In genomic region chr7:100171087-100171681, GRCh38 we compare ENCODE assay signal across 6 cellular contexts. TPM values are rescaled to one million over a fixed set of nuclear protein-coding genes. Genes with fewer than 3 reads are reported as not detected.
DNase-seq lines count a peak whose midpoint lies in the region; ATAC-seq, FAIRE-seq and TF ChIP-seq lines count a peak whose summit lies in the region.

No MANE protein-coding gene starts in this region.

- H4K20me1 ChIP-seq in GM12878 (ENCODE audit: control insufficient read depth, insufficient read depth): no peaks in the 10 kb centered on the region

- H3K36me3 ChIP-seq in GM12878 (ENCODE audit: control insufficient read depth in 2 of 2, insufficient read depth in 2 of 2, low read length in 1 of 2): no peaks in the 10 kb centered on the region

- peaks cover 64% of the 10 kb centered on the region for H3K4me1 Mint-ChIP-seq in nephron progenitor cell

- RAD21 ChIA-PET in GM12878 (lab: Charles Lee; ENCODE audit: unreplicated experiment): interaction anchor here (1.5 kb wide), 1 partner anchor 40 kb away, joined by 5 read pairs; no protein-coding TSS in a partner anchor

- no peak for TF ChIP-seq EP300 in GM12878 (IDR thresholded peaks at IDR 0.05; ENCODE audit: borderline replicate concordance in 1 of 2, control insufficient read depth in 1 of 2, low read depth in 2 of 2, low read length in 2 of 2)

- peak overlapping the region; percentile 39; the same call in 1 of the 2 replicates for H3K4me3 ChIP-seq in GM12878

- no TSS peak for BruUV-seq in GM12878 (replicated peaks; lab: Mats Ljungman, UMichigan)

- H3K27ac Mint-ChIP-seq in nephron progenitor cell: no peak overlapping the region

- peak overlapping the region; percentile 78 for H3K4me3 Mint-ChIP-seq in nephron progenitor cell

- no peaks in the 10 kb centered on the region for H3K9me3 ChIP-seq in GM12878 (replicated peaks; ENCODE audit: control insufficient read depth, insufficient read depth, low read length)

- H3K27me3 Mint-ChIP-seq in nephron progenitor cell (ENCODE audit: low read depth, poor library complexity): peaks cover 55% of the 10 kb centered on the region

- peak; percentile 50 for ATAC-seq in GM12878
- ATAC-seq in HG03135 (IDR thresholded peaks at IDR 0.05; ENCODE audit: unreplicated experiment): no peak
- no peak for ATAC-seq in HG02678 (IDR thresholded peaks at IDR 0.05; ENCODE audit: unreplicated experiment)

- TF ChIP-seq POLR2A in GM12878 (IDR thresholded peaks at IDR 0.05; ENCODE audit: low read depth, low read length): no peak

- peak overlapping the region; percentile 26 for H2AFZ ChIP-seq in GM12878 (ENCODE audit: control insufficient read depth, low read depth, low read length)

- intact Hi-C loops in GM12878 (cut with micrococcal nuclease; ENCODE audit: unreplicated experiment): no loop called here

- POLR2A ChIA-PET in GM12878 (lab: Charles Lee): interaction anchor here (0.5 to 0.9 kb wide), 4 partner anchors 14 to 90 kb away, joined by 3 to 5 read pairs (median 3); no protein-coding TSS in a partner anchor

- no peak for TF ChIP-seq RAD21 in GM12878 (IDR thresholded peaks at IDR 0.05; ENCODE audit: insufficient read depth, low read depth, low read length)

- no peak overlapping the region for H3K27ac ChIP-seq in GM12878 (ENCODE audit: control insufficient read depth, insufficient read depth)

- no peaks in the 10 kb centered on the region for H3K79me2 ChIP-seq in GM12878 (ENCODE audit: control insufficient read depth, insufficient read depth, low read length)

- peaks cover 33% of the 10 kb centered on the region for H3K36me3 Mint-ChIP-seq in nephron progenitor cell (ENCODE audit: low read depth)

- no peak overlapping the region for H3K9ac ChIP-seq in GM12878 (ENCODE audit: control insufficient read depth, insufficient read depth, low read length)

- peaks cover 49% of the 10 kb centered on the region for H3K4me1 ChIP-seq in GM12878 (ENCODE audit: control insufficient read depth, insufficient read depth, low read length)

- WGBS in GM12878 (ENCODE audit: insufficient coverage, insufficient replicate concordance, low lambda C conversion rate, missing lambda C conversion rate): 9% methylated on average over 22 of the region's 61 CpGs

- in situ Hi-C loops in GM12878 (cut with MboI): no loop called here

- DNase-seq in GM20000 (ENCODE audit: low spot score) (peak; percentile 71), GM12878 (ENCODE audit: low read depth, low spot score) (no peak), nephron progenitor cell (peak; percentile 69), Ammon's horn (ENCODE audit: low spot score) (no peak)

- peaks cover 4 to 6% of the 10 kb centered on the region in 2 experiments; a peak in 3 of 4 replicates for H3K27me3 ChIP-seq in GM12878 (replicated peaks in 1 of 2; ENCODE audit: control insufficient read depth in 2 of 2, insufficient read depth in 2 of 2, low read length in 1 of 2)

- peak overlapping the region; percentile 72 for H3K4me2 ChIP-seq in GM12878 (ENCODE audit: control insufficient read depth, insufficient read depth)

- H3K9me3 Mint-ChIP-seq in nephron progenitor cell: no peaks in the 10 kb centered on the region

- SMC1A ChIA-PET in GM12878 (lab: Charles Lee; ENCODE audit: uncharacterized antibody, unreplicated experiment): interaction anchor here (1.1 kb wide), 1 partner anchor 10 kb away, joined by 3 read pairs; no protein-coding TSS in a partner anchor

- no peak for FAIRE-seq in GM12878 (lab: Jason Lieb, UNC)

- CTCF ChIA-PET in GM12878 (lab: Yijun Ruan, JAX): interaction anchor here (1.2 kb wide), 1 partner anchor 19 kb away, joined by 4 read pairs; no protein-coding TSS in a partner anchor

- TF ChIP-seq CTCF in GM20000 (IDR thresholded peaks at IDR 0.05; ENCODE audit: extremely low read depth, missing control alignments) (no peak), GM12878 (IDR thresholded peaks at IDR 0.05 in 2 of 3, conservative IDR thresholded peaks at IDR 0.05 in 1 of 3; ENCODE audit: control insufficient read depth in 2 of 3, extremely low read depth in 1 of 3, insufficient read depth in 1 of 3, low read depth in 3 of 3, low read length in 3 of 3) (no peak), nephron progenitor cell (IDR thresholded peaks at IDR 0.05) (no peak)

RNA-seq across cellular contexts. Expression of gene GAL3ST4, which starts 2.8 kb away (rescaled TPM):
- total RNA-seq in GM12878 (2013; cell fraction: nucleolus; rRNA removed): 1.4 and 2.9 TPM in 2 replicates
- total RNA-seq in GM12878 (2014; rRNA removed) (0.98 and 1.1 TPM in 2 replicates), GM12878 (2014; rRNA removed; fragmentation: Illumina TruSeq; extraction: Trizol) (0.83 and 1.1 TPM in 2 replicates), GM12878 (2021) (1.3 and 2.0 TPM in 2 replicates)
- 1.2 TPM for polyA plus RNA-seq in GM12878 (2011; ENCODE audit: low read depth)
- polyA plus RNA-seq in GM12878 (2011; rRNA removed) (0.66 and 1.2 TPM in 2 replicates), GM12878 (2014; fragmentation: Illumina TruSeq; extraction: Trizol) (1.6 and 2.3 TPM in 2 replicates), GM12878 (2014; fragmentation: Nextera tagmentation; extraction: Ambion mirVana) (under 1 TPM; 0.29 to 0.55 TPM), GM12878 (2014; rRNA removed) (2.8 TPM in 2 replicates), GM12878 (2016; fragmentation: Nextera tagmentation; extraction: Ambion mirVana) (1 to 10 TPM; 4.9 to 6.1 TPM)
- 1.6 and 2.1 TPM in 2 replicates for polyA plus RNA-seq in GM12878 (2011; cell fraction: cytosol; rRNA removed)
- 2.6 and 2.7 TPM in 2 replicates for polyA plus RNA-seq in GM12878 (2011; cell fraction: nucleus; rRNA removed)
- polyA plus RNA-seq in GM12878 (2012): 2.2 and 2.5 TPM in 2 replicates
- 0.88 and 1.3 TPM in 2 replicates for polyA minus RNA-seq in GM12878 (2011; rRNA and poly(A)+ RNA removed)
- 0.73 and 1.5 TPM in 2 replicates for polyA minus RNA-seq in GM12878 (2011; cell fraction: cytosol; rRNA and poly(A)+ RNA removed)
- polyA minus RNA-seq in GM12878 (2011; cell fraction: nucleus; rRNA and poly(A)+ RNA removed): 0.36 and 0.67 TPM in 2 replicates

RNA-seq across cellular contexts. Expression of gene GPC2, which starts 6.0 kb away (rescaled TPM):
- total RNA-seq in GM12878 (2013; cell fraction: nucleolus; rRNA removed): 4.9 and 6.6 TPM in 2 replicates
- total RNA-seq in GM12878 (2014; rRNA removed) (3.0 and 3.9 TPM in 2 replicates), GM12878 (2014; rRNA removed; fragmentation: Illumina TruSeq; extraction: Trizol) (0.85 and 0.92 TPM in 2 replicates), GM12878 (2021) (3.9 and 5.1 TPM in 2 replicates)
- 1.6 TPM for polyA plus RNA-seq in GM12878 (2011; ENCODE audit: low read depth)
- polyA plus RNA-seq in GM12878 (2011; rRNA removed) (0.45 and 0.65 TPM in 2 replicates), GM12878 (2014; fragmentation: Illumina TruSeq; extraction: Trizol) (0.24 and 0.98 TPM in 2 replicates), GM12878 (2014; fragmentation: Nextera tagmentation; extraction: Ambion mirVana) (under 1 TPM; 0.19 to 0.24 TPM), GM12878 (2014; rRNA removed) (4.3 and 6.3 TPM in 2 replicates), GM12878 (2016; fragmentation: Nextera tagmentation; extraction: Ambion mirVana) (under 1 TPM; 0.48 to 0.68 TPM)
- polyA plus RNA-seq in GM12878 (2011; cell fraction: cytosol; rRNA removed): 1.0 and 1.7 TPM in 2 replicates
- 4.8 and 5.6 TPM in 2 replicates for polyA plus RNA-seq in GM12878 (2011; cell fraction: nucleus; rRNA removed)
- 1.3 and 1.4 TPM in 2 replicates for polyA plus RNA-seq in GM12878 (2012)
- polyA minus RNA-seq in GM12878 (2011; rRNA and poly(A)+ RNA removed): 0.22 and 1.0 TPM in 2 replicates
- polyA minus RNA-seq in GM12878 (2011; cell fraction: cytosol; rRNA and poly(A)+ RNA removed): 0.83 and 1.7 TPM in 2 replicates
- 2.4 and 3.5 TPM in 2 replicates for polyA minus RNA-seq in GM12878 (2011; cell fraction: nucleus; rRNA and poly(A)+ RNA removed)

RNA-seq across cellular contexts. Expression of gene STAG3, which starts 6.5 kb away (rescaled TPM):
- total RNA-seq in GM12878 (2013; cell fraction: nucleolus; rRNA removed): 33.8 and 37.8 TPM in 2 replicates
- total RNA-seq in GM12878 (2014; rRNA removed) (101 and 122 TPM in 2 replicates), GM12878 (2014; rRNA removed; fragmentation: Illumina TruSeq; extraction: Trizol) (123 and 133 TPM in 2 replicates), GM12878 (2021) (78.7 and 81.7 TPM in 2 replicates)
- polyA plus RNA-seq in GM12878 (2011; ENCODE audit: low read depth): 221 TPM
- polyA plus RNA-seq in GM12878 (2011; rRNA removed) (73.0 and 90.4 TPM in 2 replicates), GM12878 (2014; fragmentation: Illumina TruSeq; extraction: Trizol) (178 and 192 TPM in 2 replicates), GM12878 (2014; fragmentation: Nextera tagmentation; extraction: Ambion mirVana) (100 to 1,000 TPM; 281 to 306 TPM), GM12878 (2014; rRNA removed) (112 and 153 TPM in 2 replicates), GM12878 (2016; fragmentation: Nextera tagmentation; extraction: Ambion mirVana) (100 to 1,000 TPM; 112 to 116 TPM)
- polyA plus RNA-seq in GM12878 (2011; cell fraction: cytosol; rRNA removed): 47.6 and 55.0 TPM in 2 replicates
- polyA plus RNA-seq in GM12878 (2011; cell fraction: nucleus; rRNA removed): 22.6 and 31.0 TPM in 2 replicates
- polyA plus RNA-seq in GM12878 (2012): 158 and 173 TPM in 2 replicates
- 14.5 and 19.5 TPM in 2 replicates for polyA minus RNA-seq in GM12878 (2011; rRNA and poly(A)+ RNA removed)
- 5.3 and 6.7 TPM in 2 replicates for polyA minus RNA-seq in GM12878 (2011; cell fraction: cytosol; rRNA and poly(A)+ RNA removed)
- 12.2 and 15.6 TPM in 2 replicates for polyA minus RNA-seq in GM12878 (2011; cell fraction: nucleus; rRNA and poly(A)+ RNA removed)

RNA-seq across cellular contexts. Expression of gene TRAPPC14, which starts 12.7 kb away (rescaled TPM):
- total RNA-seq in GM12878 (2013; cell fraction: nucleolus; rRNA removed): 15.4 and 27.3 TPM in 2 replicates
- total RNA-seq in GM12878 (2014; rRNA removed): 17.3 and 18.2 TPM in 2 replicates
- total RNA-seq in GM12878 (2014; rRNA removed; fragmentation: Illumina TruSeq; extraction: Trizol): 7.5 and 7.6 TPM in 2 replicates
- 22.3 and 24.7 TPM in 2 replicates for total RNA-seq in GM12878 (2021)
- 10.8 TPM for polyA plus RNA-seq in GM12878 (2011; ENCODE audit: low read depth)
- 1.8 and 4.2 TPM in 2 replicates for polyA plus RNA-seq in GM12878 (2011; rRNA removed)
- polyA plus RNA-seq in GM12878 (2011; cell fraction: cytosol; rRNA removed): 5.4 and 6.4 TPM in 2 replicates
- 52.5 and 85.1 TPM in 2 replicates for polyA plus RNA-seq in GM12878 (2011; cell fraction: nucleus; rRNA removed)
- polyA plus RNA-seq in GM12878 (2012): 10.9 and 15.1 TPM in 2 replicates
- polyA plus RNA-seq in GM12878 (2014; fragmentation: Illumina TruSeq; extraction: Trizol): 7.5 and 10.8 TPM in 2 replicates
- polyA plus RNA-seq in GM12878 (2014; fragmentation: Nextera tagmentation; extraction: Ambion mirVana): 1 to 10 TPM in 1 of 2 experiments, under 1 TPM in 1; 0.21 to 1.3 TPM
- 17.3 and 22.3 TPM in 2 replicates for polyA plus RNA-seq in GM12878 (2014; rRNA removed)
- 1 to 10 TPM; 7.3 TPM for polyA plus RNA-seq in GM12878 (2016; fragmentation: Nextera tagmentation; extraction: Ambion mirVana)
- polyA minus RNA-seq in GM12878 (2011; rRNA and poly(A)+ RNA removed): 2.6 and 8.6 TPM in 2 replicates
- 1.7 and 3.1 TPM in 2 replicates for polyA minus RNA-seq in GM12878 (2011; cell fraction: cytosol; rRNA and poly(A)+ RNA removed)
- 15.1 and 23.3 TPM in 2 replicates for polyA minus RNA-seq in GM12878 (2011; cell fraction: nucleus; rRNA and poly(A)+ RNA removed)

RNA-seq across cellular contexts. Expression of gene LAMTOR4, which starts 22.5 kb away (rescaled TPM):
- 27.5 and 33.2 TPM in 2 replicates for total RNA-seq in GM12878 (2013; cell fraction: nucleolus; rRNA removed)
- total RNA-seq in GM12878 (2014; rRNA removed) (184 and 186 TPM in 2 replicates), GM12878 (2014; rRNA removed; fragmentation: Illumina TruSeq; extraction: Trizol) (106 and 111 TPM in 2 replicates), GM12878 (2021) (165 and 171 TPM in 2 replicates)
- polyA plus RNA-seq in GM12878 (2011; ENCODE audit: low read depth): 187 TPM
- polyA plus RNA-seq in GM12878 (2011; rRNA removed) (104 and 204 TPM in 2 replicates), GM12878 (2014; fragmentation: Illumina TruSeq; extraction: Trizol) (24.1 and 73.4 TPM in 2 replicates), GM12878 (2014; fragmentation: Nextera tagmentation; extraction: Ambion mirVana) (100 to 1,000 TPM; 188 to 262 TPM), GM12878 (2014; rRNA removed) (211 and 230 TPM in 2 replicates), GM12878 (2016; fragmentation: Nextera tagmentation; extraction: Ambion mirVana) (100 to 1,000 TPM; 279 to 297 TPM)
- 525 and 552 TPM in 2 replicates for polyA plus RNA-seq in GM12878 (2011; cell fraction: cytosol; rRNA removed)
- polyA plus RNA-seq in GM12878 (2011; cell fraction: nucleus; rRNA removed): 272 and 278 TPM in 2 replicates
- 162 and 169 TPM in 2 replicates for polyA plus RNA-seq in GM12878 (2012)
- 43.2 and 77.1 TPM in 2 replicates for polyA minus RNA-seq in GM12878 (2011; rRNA and poly(A)+ RNA removed)
- polyA minus RNA-seq in GM12878 (2011; cell fraction: cytosol; rRNA and poly(A)+ RNA removed): 26.6 and 26.8 TPM in 2 replicates
- polyA minus RNA-seq in GM12878 (2011; cell fraction: nucleus; rRNA and poly(A)+ RNA removed): 18.1 and 32.1 TPM in 2 replicates

Comparison
In these comparisons a context has a peak if more than half of its experiments do, and no peak if none do; other contexts are left out.
1. DNase-seq: peak in GM20000 (single experiment) and nephron progenitor cell (single experiment); none in GM12878 (single experiment) and Ammon's horn (single experiment).